In genomic region chr10:987906-988666, GRCh38 we compare ENCODE assay signal across 8 cellular contexts. TPM values are rescaled to one million over a fixed set of nuclear protein-coding genes. Genes with fewer than 3 reads are reported as not detected.
DNase-seq lines count a peak whose midpoint lies in the region; ATAC-seq, FAIRE-seq and TF ChIP-seq lines count a peak whose summit lies in the region.

Gene GTPBP4, plus strand, starts transcription at chr10:988434. Its CDS starts 46 bp downstream, at chr10:988480.

- FAIRE-seq in kidney (lab: Jason Lieb, UNC), result no peak

- ATAC-seq in GM19025 (IDR thresholded peaks at IDR 0.05; ENCODE audit: low read depth, unreplicated experiment) (peak; percentile 93), HG03342 (IDR thresholded peaks at IDR 0.05; ENCODE audit: unreplicated experiment) (peak; percentile 93)

- TF ChIP-seq CTCF in kidney (IDR thresholded peaks at IDR 0.05; ENCODE audit: borderline replicate concordance, extremely low read depth, insufficient read depth), result peak; percentile 42

- peak within 1 kb of the TSS; percentile 76 to 82 for H3K27ac ChIP-seq in kidney (ENCODE audit: low read depth in 2 of 2, low read length in 2 of 2)

- DNase-seq in AML-193 (lab: John Stamatoyannopoulos, UW) (peak; percentile 89 to 94), NCI-H345 treated with DMSO at 0.1 percent for 48 hours (lab: John Stamatoyannopoulos, UW; ENCODE audit: unreplicated experiment) (peak; percentile 79), cerebellum (ENCODE audit: low spot score) (peak; percentile 99), kidney (peak; percentile 99)
- peak; percentile 95 for DNase-seq in activated CD4-positive, alpha-beta T cell treated with anti-CD3 and anti-CD28 coated beads for 1 hour
- DNase-seq in stimulated activated CD4-positive, alpha-beta T cell treated with anti-CD3 and anti-CD28 coated beads, Interleukin-15, amount 100 ng/mL, for 24 hours, result peak; percentile 99

- H3K9ac ChIP-seq in kidney (ENCODE audit: low read length in 2 of 2), result peak within 1 kb of the TSS; percentile 83 to 92

- H3K9me3 ChIP-seq in kidney (ENCODE audit: control insufficient read depth in 1 of 2, low read length in 2 of 2), result no peaks in the 10 kb centered on the region

- intact Hi-C loops in kidney (cut with DNase I), result no loop called here

- H3K36me3 ChIP-seq in kidney (ENCODE audit: control insufficient read depth in 1 of 2, insufficient read depth in 2 of 2, low read length in 2 of 2), result peaks cover 3 to 7% of the 10 kb centered on the region in 2 donors

- H3K4me3 ChIP-seq in kidney (ENCODE audit: low read length in 2 of 2), result peak within 1 kb of the TSS; percentile 95

- H3K4me1 ChIP-seq in kidney (ENCODE audit: control insufficient read depth in 1 of 2, insufficient read depth in 1 of 2, low read depth in 1 of 2, low read length in 2 of 2), result peaks cover 10 to 13% of the 10 kb centered on the region in 2 donors

RNA-seq across cellular contexts. Expression of gene GTPBP4, which starts in this region (rescaled TPM):
- total RNA-seq in cerebellum (18.4 TPM), kidney (37.1 TPM)
- polyA plus RNA-seq in kidney (ENCODE audit: insufficient read depth, low read depth, low replicate concordance), result 18.9 TPM

Comparison
In these comparisons a context has a peak if more than half of its experiments do, and no peak if none do; other contexts are left out.
1. Peak in every context shown above with its lines: DNase-seq, ATAC-seq, H3K4me3 ChIP-seq and H3K27ac ChIP-seq.